Comparison of ENCODE assay signal across 8 cellular contexts in genomic region chr19:18433039-18433691, GRCh38. TPM values are rescaled to one million over a fixed set of nuclear protein-coding genes. Genes with fewer than 3 reads are reported as not detected.
A peak's percentile ranks its signal among the peaks of the same experiment; 100 is the strongest.
DNase-seq lines count a peak whose midpoint lies in the region; ATAC-seq and TF ChIP-seq lines count a peak whose summit lies in the region.

No MANE protein-coding gene starts in this region.

- no peak for ATAC-seq in activated naive CD4-positive, alpha-beta T cell treated with anti-CD3 and anti-CD28 coated beads, Interleukin-2, amount 50 U/mL, for 72 hours
- ATAC-seq in activated T-cell treated with anti-CD3 and anti-CD28 coated beads, Interleukin-2, amount 50 U/mL, for 4 hours = no peak

- no peak overlapping the region for H3K27ac ChIP-seq in iPS-20b (ENCODE audit: low read length)
- H3K27ac ChIP-seq in thyroid gland = peak overlapping the region in 1 of 3 donors; percentile 30
- no peak overlapping the region for H3K27ac ChIP-seq in SJCRH30

- H3K4me3 ChIP-seq in iPS-20b (ENCODE audit: low read length) (peak overlapping the region; percentile 60), thyroid gland (replicated peaks in 1 of 3) (peak overlapping the region in 2 of 3 donors; percentile 30 to 34), SJCRH30 (no peak overlapping the region)

- H3K27ac Mint-ChIP-seq in activated naive CD4-positive, alpha-beta T cell treated with anti-CD3 and anti-CD28 coated beads, Interleukin-2, amount 10 ng/mL, durations not matched to agents 7 days and 5 days = no peak overlapping the region
- H3K27ac Mint-ChIP-seq in activated naive CD4-positive, alpha-beta T cell treated with anti-CD3 and anti-CD28 coated beads, Interleukin-2, amount 50 U/mL, for 72 hours = no peak overlapping the region

- H3K9me3 ChIP-seq in iPS-20b (ENCODE audit: insufficient read depth, low read depth, low read length) (no peaks in the 10 kb centered on the region), thyroid gland (no peaks in the 10 kb centered on the region), SJCRH30 (replicated peaks) (no peaks in the 10 kb centered on the region)

- H3K9ac ChIP-seq in iPS-20b (ENCODE audit: low read depth, low read length) = peak overlapping the region; percentile 64; the same call in 1 of the 2 replicates

- H3K4me1 ChIP-seq in iPS-20b (ENCODE audit: insufficient read depth, low read length) (peaks cover 4% of the 10 kb centered on the region; the same call in 1 of the 2 replicates), thyroid gland (peaks cover 22 to 34% of the 10 kb centered on the region in 2 donors), SJCRH30 (peaks cover 16% of the 10 kb centered on the region)

- no peaks in the 10 kb centered on the region for H3K9me3 Mint-ChIP-seq in activated naive CD4-positive, alpha-beta T cell treated with anti-CD3 and anti-CD28 coated beads, Interleukin-2, amount 10 ng/mL, durations not matched to agents 7 days and 5 days
- H3K9me3 Mint-ChIP-seq in activated naive CD4-positive, alpha-beta T cell treated with anti-CD3 and anti-CD28 coated beads, Interleukin-2, amount 50 U/mL, for 72 hours = no peaks in the 10 kb centered on the region
- no peaks in the 10 kb centered on the region for H3K9me3 Mint-ChIP-seq in activated T-cell treated with anti-CD3 and anti-CD28 coated beads, Interleukin-2, amount 50 U/mL, for 4 hours

- H3K4me1 Mint-ChIP-seq in activated naive CD4-positive, alpha-beta T cell treated with anti-CD3 and anti-CD28 coated beads, Interleukin-2, amount 10 ng/mL, durations not matched to agents 7 days and 5 days = peaks cover 35% of the 10 kb centered on the region
- peaks cover 25% of the 10 kb centered on the region for H3K4me1 Mint-ChIP-seq in activated T-cell treated with anti-CD3 and anti-CD28 coated beads, Interleukin-2, amount 50 U/mL, for 4 hours (ENCODE audit: low read depth)

- WGBS in thyroid gland, 2 donors = no CpG with 5 or more reads among the region's 56 CpGs

- H3K4me3 Mint-ChIP-seq in activated naive CD4-positive, alpha-beta T cell treated with anti-CD3 and anti-CD28 coated beads, Interleukin-2, amount 10 ng/mL, durations not matched to agents 7 days and 5 days = peak overlapping the region; percentile 18
- H3K4me3 Mint-ChIP-seq in activated T-cell treated with anti-CD3 and anti-CD28 coated beads, Interleukin-2, amount 50 U/mL, for 4 hours = peak overlapping the region; percentile 65

- DNase-seq in activated naive CD4-positive, alpha-beta T cell treated with anti-CD3 and anti-CD28 coated beads, Interleukin-2, amount 10 ng/mL, durations not matched to agents 7 days and 5 days = peak; percentile 54
- no peak for DNase-seq in activated naive CD4-positive, alpha-beta T cell treated with anti-CD3 and anti-CD28 coated beads, Interleukin-2, amount 50 U/mL, for 72 hours (ENCODE audit: low spot score in 2 of 2)
- DNase-seq in activated T-cell treated with anti-CD3 and anti-CD28 coated beads, Interleukin-2, amount 50 U/mL, for 4 hours = peak; percentile 57
- DNase-seq in thyroid gland = peak; percentile 40 to 45
- DNase-seq in HuH-7 (ENCODE audit: low spot score) = no peak
- DNase-seq in SJCRH30 = no peak
- DNase-seq in DMS153 treated with DMSO at 0.1 percent for 48 hours (lab: John Stamatoyannopoulos, UW; ENCODE audit: unreplicated experiment) = no peak

- H3K36me3 ChIP-seq in iPS-20b (ENCODE audit: insufficient read depth, low read depth, low read length) (peaks cover 19% of the 10 kb centered on the region), thyroid gland (no peaks in the 10 kb centered on the region), SJCRH30 (peaks cover 5% of the 10 kb centered on the region; the same call in 1 of the 2 replicates)

- peaks cover 10% of the 10 kb centered on the region for H3K36me3 Mint-ChIP-seq in activated naive CD4-positive, alpha-beta T cell treated with anti-CD3 and anti-CD28 coated beads, Interleukin-2, amount 10 ng/mL, durations not matched to agents 7 days and 5 days
- no peaks in the 10 kb centered on the region for H3K36me3 Mint-ChIP-seq in activated naive CD4-positive, alpha-beta T cell treated with anti-CD3 and anti-CD28 coated beads, Interleukin-2, amount 50 U/mL, for 72 hours
- H3K36me3 Mint-ChIP-seq in activated T-cell treated with anti-CD3 and anti-CD28 coated beads, Interleukin-2, amount 50 U/mL, for 4 hours (ENCODE audit: insufficient read depth) = no peaks in the 10 kb centered on the region

- no peak for TF ChIP-seq CTCF in thyroid gland (IDR thresholded peaks at IDR 0.05)

- intact Hi-C loops in thyroid gland (cut with DNase I) = no loop called here

- peaks cover 9% of the 10 kb centered on the region for H3K27me3 Mint-ChIP-seq in activated naive CD4-positive, alpha-beta T cell treated with anti-CD3 and anti-CD28 coated beads, Interleukin-2, amount 10 ng/mL, durations not matched to agents 7 days and 5 days
- H3K27me3 Mint-ChIP-seq in activated T-cell treated with anti-CD3 and anti-CD28 coated beads, Interleukin-2, amount 50 U/mL, for 4 hours (ENCODE audit: low read depth) = no peaks in the 10 kb centered on the region

- H3K27me3 ChIP-seq in iPS-20b (ENCODE audit: insufficient read depth, low read length) = no peaks in the 10 kb centered on the region; the same call in 1 of the 2 replicates
- no peaks in the 10 kb centered on the region for H3K27me3 ChIP-seq in thyroid gland
- no peaks in the 10 kb centered on the region for H3K27me3 ChIP-seq in SJCRH30

- CTCF ChIA-PET in activated naive CD4-positive, alpha-beta T cell treated with anti-CD3 and anti-CD28 coated beads, Interleukin-2, amount 10 ng/mL, durations not matched to agents 7 days and 5 days (lab: Charles Lee) = no interaction called here

- no peak for TF ChIP-seq POLR2A in thyroid gland (IDR thresholded peaks at IDR 0.05)

RNA-seq across cellular contexts. Expression of gene ISYNA1, which starts 4.8 kb away (rescaled TPM):
- total RNA-seq in activated naive CD4-positive, alpha-beta T cell treated with anti-CD3 and anti-CD28 coated beads, Interleukin-2, amount 50 U/mL, for 72 hours = 10 to 100 TPM; 19.7 to 30.8 TPM
- total RNA-seq in activated T-cell treated with anti-CD3 and anti-CD28 coated beads, Interleukin-2, amount 50 U/mL, for 4 hours = 10 to 100 TPM; 10.2 to 16.6 (median 14.4) TPM
- total RNA-seq in thyroid gland = 10 to 100 TPM; 12.7 to 24.2 (median 22.9) TPM
- 7.4 and 7.5 TPM in 2 replicates for total RNA-seq in SJCRH30 (2014; rRNA removed; shearing (Covaris generic))

RNA-seq across cellular contexts. Expression of gene SSBP4, which starts 14.0 kb away (rescaled TPM):
- total RNA-seq in activated naive CD4-positive, alpha-beta T cell treated with anti-CD3 and anti-CD28 coated beads, Interleukin-2, amount 50 U/mL, for 72 hours = 100 to 1,000 TPM in 1 of 2 donors, 10 to 100 TPM in 1; 31.7 to 102 TPM
- total RNA-seq in activated T-cell treated with anti-CD3 and anti-CD28 coated beads, Interleukin-2, amount 50 U/mL, for 4 hours = 100 to 1,000 TPM; 119 to 155 (median 135) TPM
- total RNA-seq in thyroid gland = 10 to 100 TPM; 40.5 to 75.6 (median 56.1) TPM
- 63.0 and 73.0 TPM in 2 replicates for total RNA-seq in SJCRH30 (2014; rRNA removed; shearing (Covaris generic))

RNA-seq across cellular contexts. Expression of gene LRRC25, which starts 35.7 kb away (rescaled TPM):
- total RNA-seq in activated naive CD4-positive, alpha-beta T cell treated with anti-CD3 and anti-CD28 coated beads, Interleukin-2, amount 50 U/mL, for 72 hours = not detected
- total RNA-seq in activated T-cell treated with anti-CD3 and anti-CD28 coated beads, Interleukin-2, amount 50 U/mL, for 4 hours = not detected
- total RNA-seq in thyroid gland = 1 to 10 TPM; 1.1 to 7.1 (median 2.2) TPM
- not detected in 2 replicates for total RNA-seq in SJCRH30 (2014; rRNA removed; shearing (Covaris generic))

RNA-seq across cellular contexts. Expression of gene GDF15, which starts 47.2 kb away (rescaled TPM):
- total RNA-seq in activated naive CD4-positive, alpha-beta T cell treated with anti-CD3 and anti-CD28 coated beads, Interleukin-2, amount 50 U/mL, for 72 hours = 1 to 10 TPM in 1 of 2 donors, under 1 TPM in 1; 0.29 to 1.4 TPM
- total RNA-seq in activated T-cell treated with anti-CD3 and anti-CD28 coated beads, Interleukin-2, amount 50 U/mL, for 4 hours = under 1 TPM; 0.53 to 0.71 (median 0.56) TPM
- 1 to 10 TPM in 3 of 4 donors, not detected in 1; 3.7 to 9.9 (median 5.1) TPM for total RNA-seq in thyroid gland
- 17.5 and 27.1 TPM in 2 replicates for total RNA-seq in SJCRH30 (2014; rRNA removed; shearing (Covaris generic))

Comparison
In these comparisons a context has a peak if more than half of its experiments do, and no peak if none do; other contexts are left out.
1. DNase-seq: peak in activated naive CD4-positive, alpha-beta T cell treated with anti-CD3 and anti-CD28 coated beads, Interleukin-2, amount 10 ng/mL, durations not matched to agents 7 days and 5 days (single experiment), activated T-cell treated with anti-CD3 and anti-CD28 coated beads, Interleukin-2, amount 50 U/mL, for 4 hours (single experiment) and thyroid gland (2 of 2); none in activated naive CD4-positive, alpha-beta T cell treated with anti-CD3 and anti-CD28 coated beads, Interleukin-2, amount 50 U/mL, for 72 hours (0 of 2), HuH-7 (single experiment), SJCRH30 (0 of 2) and DMS153 treated with DMSO at 0.1 percent for 48 hours (single experiment).